1 cellular context compared by ENCODE assay signal in genomic region chr16:30395155-30395991, GRCh38.
A peak's percentile ranks its signal among the peaks of the same experiment; 100 is the strongest.
TF ChIP-seq lines count a peak whose summit lies in the region.

Gene ZNF48 (plus strand): TSS chr16:30395420. CDS start chr16:30395795, 375 bp downstream.

TF ChIP-seq in HepG2, 621 proteins besides CTCF, POLR2A, EP300 and RAD21 (continued from another document and continues in another):
- TF ChIP-seq AGO1 (IDR thresholded peaks at IDR 0.05; ENCODE audit: low read depth, low read length, poor library complexity, severe bottlenecking), result peak; percentile 38
- TF ChIP-seq, protein P1, sequence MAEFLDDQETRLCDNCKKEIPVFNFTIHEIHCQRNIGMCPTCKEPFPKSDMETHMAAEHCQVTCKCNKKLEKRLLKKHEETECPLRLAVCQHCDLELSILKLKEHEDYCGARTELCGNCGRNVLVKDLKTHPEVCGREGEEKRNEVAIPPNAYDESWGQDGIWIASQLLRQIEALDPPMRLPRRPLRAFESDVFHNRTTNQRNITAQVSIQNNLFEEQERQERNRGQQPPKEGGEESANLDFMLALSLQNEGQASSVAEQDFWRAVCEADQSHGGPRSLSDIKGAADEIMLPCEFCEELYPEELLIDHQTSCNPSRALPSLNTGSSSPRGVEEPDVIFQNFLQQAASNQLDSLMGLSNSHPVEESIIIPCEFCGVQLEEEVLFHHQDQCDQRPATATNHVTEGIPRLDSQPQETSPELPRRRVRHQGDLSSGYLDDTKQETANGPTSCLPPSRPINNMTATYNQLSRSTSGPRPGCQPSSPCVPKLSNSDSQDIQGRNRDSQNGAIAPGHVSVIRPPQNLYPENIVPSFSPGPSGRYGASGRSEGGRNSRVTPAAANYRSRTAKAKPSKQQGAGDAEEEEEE (CRISPR knock-in tag; IDR thresholded peaks at IDR 0.05; ENCODE audit: borderline replicate concordance), result no peak
- TF ChIP-seq ZBTB3 (CRISPR knock-in tag; IDR thresholded peaks at IDR 0.05; ENCODE audit: borderline replicate concordance, low read depth), result 0 out of 2 replicates have a peak, but pooled peaks have one; percentile 78
- TF ChIP-seq HHEX (CRISPR knock-in tag; IDR thresholded peaks at IDR 0.05), result no peak
- TF ChIP-seq ZBTB1 (CRISPR knock-in tag; IDR thresholded peaks at IDR 0.05; ENCODE audit: borderline replicate concordance), result no peak
- peak; percentile 95 for TF ChIP-seq GABPA (IDR thresholded peaks at IDR 0.05; ENCODE audit: low read depth, low read length)
- peak; percentile 85 for TF ChIP-seq GABPA (CRISPR knock-in tag; IDR thresholded peaks at IDR 0.05; ENCODE audit: low read depth)
- peak; percentile 56; the same call in 1 of the 2 replicates for TF ChIP-seq RFXAP (CRISPR knock-in tag; IDR thresholded peaks at IDR 0.05; ENCODE audit: borderline replicate concordance)
- TF ChIP-seq KMT2A (CRISPR knock-in tag; IDR thresholded peaks at IDR 0.05), result peak; percentile 34
- peak; percentile 91 for TF ChIP-seq SKI (IDR thresholded peaks at IDR 0.05; ENCODE audit: partially characterized antibody)
- TF ChIP-seq ZBTB46 (CRISPR knock-in tag; IDR thresholded peaks at IDR 0.05; ENCODE audit: borderline replicate concordance), result no peak
- peak; percentile 8; the same call in 1 of the 2 replicates for TF ChIP-seq SMC3 (IDR thresholded peaks at IDR 0.05; ENCODE audit: low read length)
- TF ChIP-seq IRF2 (CRISPR knock-in tag; IDR thresholded peaks at IDR 0.05), result peak; percentile 75
- TF ChIP-seq TAF15 (IDR thresholded peaks at IDR 0.05; ENCODE audit: low read depth, low read length, poor library complexity, severe bottlenecking), result peak; percentile 9
- no peak for TF ChIP-seq FOXJ3 (CRISPR knock-in tag; IDR thresholded peaks at IDR 0.05; ENCODE audit: borderline replicate concordance)
- TF ChIP-seq ZBTB26 (CRISPR knock-in tag; IDR thresholded peaks at IDR 0.05; ENCODE audit: borderline replicate concordance), result peak; percentile 54; the same call in 1 of the 2 replicates
- TF ChIP-seq ZC3H4 (CRISPR knock-in tag; IDR thresholded peaks at IDR 0.05; ENCODE audit: borderline replicate concordance), result no peak
- TF ChIP-seq, protein P2, sequence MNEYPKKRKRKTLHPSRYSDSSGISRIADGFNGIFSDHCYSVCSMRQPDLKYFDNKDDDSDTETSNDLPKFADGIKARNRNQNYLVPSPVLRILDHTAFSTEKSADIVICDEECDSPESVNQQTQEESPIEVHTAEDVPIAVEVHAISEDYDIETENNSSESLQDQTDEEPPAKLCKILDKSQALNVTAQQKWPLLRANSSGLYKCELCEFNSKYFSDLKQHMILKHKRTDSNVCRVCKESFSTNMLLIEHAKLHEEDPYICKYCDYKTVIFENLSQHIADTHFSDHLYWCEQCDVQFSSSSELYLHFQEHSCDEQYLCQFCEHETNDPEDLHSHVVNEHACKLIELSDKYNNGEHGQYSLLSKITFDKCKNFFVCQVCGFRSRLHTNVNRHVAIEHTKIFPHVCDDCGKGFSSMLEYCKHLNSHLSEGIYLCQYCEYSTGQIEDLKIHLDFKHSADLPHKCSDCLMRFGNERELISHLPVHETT (CRISPR knock-in tag; conservative IDR thresholded peaks at IDR 0.05), result peak; percentile 97
- TF ChIP-seq JUN (CRISPR knock-in tag; IDR thresholded peaks at IDR 0.05), result no peak
- TF ChIP-seq ZNF430 (CRISPR knock-in tag; IDR thresholded peaks at IDR 0.05), result peak; percentile 85
- TF ChIP-seq ATM (IDR thresholded peaks at IDR 0.05; ENCODE audit: borderline replicate concordance), result no peak
- no peak for TF ChIP-seq ISX (CRISPR knock-in tag; conservative IDR thresholded peaks at IDR 0.05)
- no peak for TF ChIP-seq TRIM22 (IDR thresholded peaks at IDR 0.05)
- no peak for TF ChIP-seq SYNCRIP (IDR thresholded peaks at IDR 0.05; ENCODE audit: insufficient read depth, low read depth, low read length)
- TF ChIP-seq JDP2 (CRISPR knock-in tag; IDR thresholded peaks at IDR 0.05; ENCODE audit: borderline replicate concordance), result peak; percentile 31; the same call in 1 of the 2 replicates
- TF ChIP-seq ARID4A (CRISPR knock-in tag; IDR thresholded peaks at IDR 0.05; ENCODE audit: borderline replicate concordance), result peak; percentile 95
- TF ChIP-seq ATF1 (CRISPR knock-in tag; IDR thresholded peaks at IDR 0.05), result no peak
- TF ChIP-seq BORCS8-MEF2B (CRISPR knock-in tag; IDR thresholded peaks at IDR 0.05), result no peak; the same call in 1 of the 2 replicates
- TF ChIP-seq, protein P3, sequence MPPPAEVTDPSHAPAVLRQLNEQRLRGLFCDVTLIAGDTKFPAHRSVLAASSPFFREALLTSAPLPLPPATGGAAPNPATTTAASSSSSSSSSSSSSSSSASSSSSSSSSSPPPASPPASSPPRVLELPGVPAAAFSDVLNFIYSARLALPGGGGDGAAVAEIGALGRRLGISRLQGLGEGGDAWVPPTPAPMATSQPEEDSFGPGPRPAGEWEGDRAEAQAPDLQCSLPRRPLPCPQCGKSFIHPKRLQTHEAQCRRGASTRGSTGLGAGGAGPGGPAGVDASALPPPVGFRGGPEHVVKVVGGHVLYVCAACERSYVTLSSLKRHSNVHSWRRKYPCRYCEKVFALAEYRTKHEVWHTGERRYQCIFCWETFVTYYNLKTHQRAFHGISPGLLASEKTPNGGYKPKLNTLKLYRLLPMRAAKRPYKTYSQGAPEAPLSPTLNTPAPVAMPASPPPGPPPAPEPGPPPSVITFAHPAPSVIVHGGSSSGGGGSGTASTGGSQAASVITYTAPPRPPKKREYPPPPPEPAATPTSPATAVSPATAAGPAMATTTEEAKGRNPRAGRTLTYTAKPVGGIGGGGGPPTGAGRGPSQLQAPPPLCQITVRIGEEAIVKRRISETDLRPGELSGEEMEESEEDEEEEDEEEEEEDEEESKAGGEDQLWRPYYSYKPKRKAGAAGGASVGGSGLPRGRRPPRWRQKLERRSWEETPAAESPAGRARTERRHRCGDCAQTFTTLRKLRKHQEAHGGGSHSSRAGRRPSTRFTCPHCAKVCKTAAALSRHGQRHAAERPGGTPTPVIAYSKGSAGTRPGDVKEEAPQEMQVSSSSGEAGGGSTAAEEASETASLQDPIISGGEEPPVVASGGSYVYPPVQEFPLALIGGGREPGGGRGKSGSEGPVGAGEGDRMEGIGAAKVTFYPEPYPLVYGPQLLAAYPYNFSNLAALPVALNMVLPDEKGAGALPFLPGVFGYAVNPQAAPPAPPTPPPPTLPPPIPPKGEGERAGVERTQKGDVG (CRISPR knock-in tag; IDR thresholded peaks at IDR 0.05; ENCODE audit: borderline replicate concordance), result no peak; the same call in 1 of the 2 replicates
- TF ChIP-seq ZNF329 (CRISPR knock-in tag; IDR thresholded peaks at IDR 0.05; ENCODE audit: low read depth), result peak; percentile 39
- no peak for TF ChIP-seq ZNF207 (IDR thresholded peaks at IDR 0.05; ENCODE audit: borderline replicate concordance)
- no peak; the same call in 1 of the 2 replicates for TF ChIP-seq PAWR (CRISPR knock-in tag; IDR thresholded peaks at IDR 0.05; ENCODE audit: borderline replicate concordance)
- peak; percentile 92 for TF ChIP-seq SALL2 (CRISPR knock-in tag; IDR thresholded peaks at IDR 0.05)
- no peak for TF ChIP-seq RCOR2 (CRISPR knock-in tag; IDR thresholded peaks at IDR 0.05)
- TF ChIP-seq, protein P4, sequence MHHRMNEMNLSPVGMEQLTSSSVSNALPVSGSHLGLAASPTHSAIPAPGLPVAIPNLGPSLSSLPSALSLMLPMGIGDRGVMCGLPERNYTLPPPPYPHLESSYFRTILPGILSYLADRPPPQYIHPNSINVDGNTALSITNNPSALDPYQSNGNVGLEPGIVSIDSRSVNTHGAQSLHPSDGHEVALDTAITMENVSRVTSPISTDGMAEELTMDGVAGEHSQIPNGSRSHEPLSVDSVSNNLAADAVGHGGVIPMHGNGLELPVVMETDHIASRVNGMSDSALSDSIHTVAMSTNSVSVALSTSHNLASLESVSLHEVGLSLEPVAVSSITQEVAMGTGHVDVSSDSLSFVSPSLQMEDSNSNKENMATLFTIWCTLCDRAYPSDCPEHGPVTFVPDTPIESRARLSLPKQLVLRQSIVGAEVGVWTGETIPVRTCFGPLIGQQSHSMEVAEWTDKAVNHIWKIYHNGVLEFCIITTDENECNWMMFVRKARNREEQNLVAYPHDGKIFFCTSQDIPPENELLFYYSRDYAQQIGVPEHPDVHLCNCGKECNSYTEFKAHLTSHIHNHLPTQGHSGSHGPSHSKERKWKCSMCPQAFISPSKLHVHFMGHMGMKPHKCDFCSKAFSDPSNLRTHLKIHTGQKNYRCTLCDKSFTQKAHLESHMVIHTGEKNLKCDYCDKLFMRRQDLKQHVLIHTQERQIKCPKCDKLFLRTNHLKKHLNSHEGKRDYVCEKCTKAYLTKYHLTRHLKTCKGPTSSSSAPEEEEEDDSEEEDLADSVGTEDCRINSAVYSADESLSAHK (CRISPR knock-in tag; IDR thresholded peaks at IDR 0.05; ENCODE audit: borderline replicate concordance), result 0 out of 2 replicates have a peak, but pooled peaks have one; percentile 49
- peak; percentile 92 for TF ChIP-seq MXD3 (CRISPR knock-in tag; IDR thresholded peaks at IDR 0.05)
- peak; percentile 71 for TF ChIP-seq TFDP2 (CRISPR knock-in tag; IDR thresholded peaks at IDR 0.05)
- peak; percentile 44; the same call in 1 of the 2 replicates for TF ChIP-seq TFDP1 (CRISPR knock-in tag; IDR thresholded peaks at IDR 0.05; ENCODE audit: borderline replicate concordance)
